Comparison of ENCODE assay signal across 1 cellular context in genomic region chr1:91076834-91077233, GRCh38.
TF ChIP-seq lines count a peak whose summit lies in the region.

No MANE protein-coding gene starts in this region.

TF ChIP-seq in K562, 482 proteins besides CTCF, POLR2A, EP300 and RAD21:
- no peak for TF ChIP-seq NR3C1 (CRISPR knock-in tag; IDR thresholded peaks at IDR 0.05)
- TF ChIP-seq MCM3 (IDR thresholded peaks at IDR 0.05): no peak
- TF ChIP-seq TFE3 (CRISPR knock-in tag; IDR thresholded peaks at IDR 0.05): peak; percentile 79
- TF ChIP-seq FOXK1 (CRISPR knock-in tag; IDR thresholded peaks at IDR 0.05; ENCODE audit: borderline replicate concordance): no peak
- no peak for TF ChIP-seq PHTF2 (CRISPR knock-in tag; IDR thresholded peaks at IDR 0.05)
TF ChIP-seq in K562: peak in this region for 1.
